In genomic region chr11:117824571-117825537, GRCh38 we compare ENCODE assay signal across 9 cellular contexts. TPM values are rescaled to one million over a fixed set of nuclear protein-coding genes. Genes with fewer than 3 reads are reported as not detected.
DNase-seq lines count a peak whose midpoint lies in the region; ATAC-seq and TF ChIP-seq lines count a peak whose summit lies in the region.
"Had no signal": no experiment of that assay in that cellular context is flagged by ENCODE, and none has a peak within 500 bp of the region (broad histone marks: within the 10 kb centered on the region; RNA-seq: fewer than 3 reads in every experiment).

TSS of gene FXYD2 (minus strand) at chr11:117824744. CDS start at chr11:117824678, 66 bp downstream.

- peaks cover 0 to 31% of the 10 kb centered on the region in 2 donors for H3K4me1 ChIP-seq in lung (ENCODE audit: control insufficient read depth in 2 of 2, insufficient read depth in 2 of 2, low read length in 2 of 2)

- no peaks in the 10 kb centered on the region for H3K9me3 ChIP-seq in lung (ENCODE audit: control insufficient read depth in 2 of 2, insufficient read depth in 1 of 2, low read length in 1 of 2)

- peak within 1 kb of the TSS; percentile 18 for H3K4me3 Mint-ChIP-seq in central memory CD8-positive, alpha-beta T cell
- H3K4me3 Mint-ChIP-seq: HFFc6 had no signal

- 36 to 38% methylated on average over 22 of the region's 22 CpGs for WGBS in lung, 2 donors

- no peak within 1 kb of the TSS for H3K4me3 ChIP-seq in lung

- H3K27me3 Mint-ChIP-seq in central memory CD8-positive, alpha-beta T cell: no peaks in the 10 kb centered on the region

- no peaks in the 10 kb centered on the region for H3K9me3 Mint-ChIP-seq in central memory CD8-positive, alpha-beta T cell
- H3K9me3 Mint-ChIP-seq: HFFc6 had no signal

- DNase-seq in activated CD8-positive, alpha-beta memory T cell treated with anti-CD3 and anti-CD28 coated beads for 24 hours: peak; percentile 55
- no peak for DNase-seq in activated CD8-positive, alpha-beta memory T cell treated with anti-CD3 and anti-CD28 coated beads, Interleukin-2, amount 50 U/mL, for 4 hours
- no peak for DNase-seq in central memory CD8-positive, alpha-beta T cell (ENCODE audit: low spot score in 2 of 2)
- no peak for DNase-seq in lung (ENCODE audit: low spot score)
- DNase-seq in ureter (ENCODE audit: low spot score): peak; percentile 62
- no peak for DNase-seq in NCI-H1694 (lab: John Stamatoyannopoulos, UW)
- no peak for DNase-seq in stimulated activated CD4-positive, alpha-beta T cell treated with anti-CD3 and anti-CD28 coated beads, Interleukin-12 subunit alpha, Interleukin-12 subunit beta, amount 100 ng/mL, for 4 hours
- no peak for DNase-seq in SW480 (ENCODE audit: low spot score)
- DNase-seq: HFFc6 had no signal

- ATAC-seq in central memory CD8-positive, alpha-beta T cell (replicated peaks; ENCODE audit: extremely low read depth, poor library complexity, severe bottlenecking): no peak
- no peak for ATAC-seq in lung (ENCODE audit: insufficient read depth, low FRiP score)

- no peak for TF ChIP-seq CTCF in lung (IDR thresholded peaks at IDR 0.05; ENCODE audit: control extremely low read depth, extremely low read depth)

- H3K27me3 ChIP-seq in lung (ENCODE audit: control insufficient read depth, insufficient read depth): no peaks in the 10 kb centered on the region

- peak within 1 kb of the TSS; percentile 61 for H3K27ac Mint-ChIP-seq in central memory CD8-positive, alpha-beta T cell (ENCODE audit: low read depth)
- H3K27ac Mint-ChIP-seq: HFFc6 had no signal

- peaks cover 53% of the 10 kb centered on the region for H3K4me1 Mint-ChIP-seq in central memory CD8-positive, alpha-beta T cell

- H3K36me3 Mint-ChIP-seq in central memory CD8-positive, alpha-beta T cell (ENCODE audit: insufficient read depth): peaks cover 4% of the 10 kb centered on the region

- no peaks in the 10 kb centered on the region for H3K36me3 ChIP-seq in lung (ENCODE audit: control insufficient read depth in 2 of 2, insufficient read depth in 2 of 2, low read length in 2 of 2)

- H3K27ac ChIP-seq in lung (ENCODE audit: low read depth in 1 of 2, low read length in 1 of 2): peak within 1 kb of the TSS; percentile 38 to 88

RNA-seq across cellular contexts. Expression of gene FXYD2, which starts in this region (rescaled TPM):
- 1 to 10 TPM; 2.9 to 6.9 TPM for total RNA-seq in lung
- 1 to 10 TPM; 1.6 to 4.5 TPM for polyA plus RNA-seq in lung
- total RNA-seq in ureter: 1.6 TPM

Comparison
In these comparisons a context has a peak if more than half of its experiments do, and no peak if none do; other contexts are left out.
1. DNase-seq: peak in activated CD8-positive, alpha-beta memory T cell treated with anti-CD3 and anti-CD28 coated beads for 24 hours (single experiment) and ureter (single experiment); none in activated CD8-positive, alpha-beta memory T cell treated with anti-CD3 and anti-CD28 coated beads, Interleukin-2, amount 50 U/mL, for 4 hours (single experiment), central memory CD8-positive, alpha-beta T cell (0 of 2), lung (single experiment), NCI-H1694 (single experiment), stimulated activated CD4-positive, alpha-beta T cell treated with anti-CD3 and anti-CD28 coated beads, Interleukin-12 subunit alpha, Interleukin-12 subunit beta, amount 100 ng/mL, for 4 hours (single experiment) and SW480 (single experiment).